In genomic region chr14:34688470-34689206, GRCh38 we compare ENCODE assay signal across 17 cellular contexts. TPM values are rescaled to one million over a fixed set of nuclear protein-coding genes. Genes with fewer than 3 reads are reported as not detected.
DNase-seq lines count a peak whose midpoint lies in the region; ATAC-seq and TF ChIP-seq lines count a peak whose summit lies in the region.
"Had no signal": no experiment of that assay in that cellular context is flagged by ENCODE, and none has a peak within 500 bp of the region (broad histone marks: within the 10 kb centered on the region; RNA-seq: fewer than 3 reads in every experiment).

No MANE protein-coding gene starts in this region.

- H4K20me1 ChIP-seq in SK-N-SH (ENCODE audit: insufficient read depth) (no peaks in the 10 kb centered on the region), osteoblast (ENCODE audit: insufficient read depth, low read length) (no peaks in the 10 kb centered on the region)
- H4K20me1 ChIP-seq: BLaER1 treated with 17β-estradiol and CSF1 and Interleukin-3, amounts not matched to agents 10 nM and 100 nM had no signal

- H3K9me2 ChIP-seq in SK-N-SH: no peaks in the 10 kb centered on the region

- no peaks in the 10 kb centered on the region for H3K79me2 ChIP-seq in SK-N-SH (ENCODE audit: insufficient read depth)
- H3K79me2 ChIP-seq in osteoblast (ENCODE audit: insufficient read depth, low read length): no peaks in the 10 kb centered on the region

- peak; percentile 25 for ATAC-seq in left lobe of liver
- ATAC-seq: CD8-positive, alpha-beta T cell; GM12878 had no signal

- no peaks in the 10 kb centered on the region for H3K4me1 ChIP-seq in HEK293 (ENCODE audit: control insufficient read depth, insufficient read depth, low read length)
- 0 out of 4 replicates have a peak, but pooled peaks cover 0 to under 1% of the 10 kb centered on the region in 2 experiments for H3K4me1 ChIP-seq in SK-N-SH (ENCODE audit: control insufficient read depth in 1 of 2, insufficient read depth in 2 of 2, low read depth in 1 of 2, low read length in 1 of 2)
- H3K4me1 ChIP-seq in osteoblast (ENCODE audit: insufficient read depth, low read length): peaks cover 16% of the 10 kb centered on the region

- H3K27ac ChIP-seq in HEK293 (ENCODE audit: extremely low read depth, low read depth, low read length): no peak overlapping the region
- H3K27ac ChIP-seq in SK-N-SH (ENCODE audit: low read depth in 2 of 2, low read length in 1 of 2): no peak overlapping the region
- no peak overlapping the region for H3K27ac ChIP-seq in osteoblast (ENCODE audit: low read depth, low read length)
- H3K27ac ChIP-seq: BLaER1 treated with 17β-estradiol and CSF1 and Interleukin-3, amounts not matched to agents 10 nM and 100 nM had no signal

- H3K36me3 Mint-ChIP-seq in HFFc6 (ENCODE audit: low read depth): no peaks in the 10 kb centered on the region; the same call in 1 of the 2 replicates
- H3K36me3 Mint-ChIP-seq: CD8-positive, alpha-beta T cell had no signal

- H2AFZ ChIP-seq in SK-N-SH (ENCODE audit: low read depth): no peak overlapping the region
- no peak overlapping the region for H2AFZ ChIP-seq in osteoblast (ENCODE audit: low read length)

- H3F3A ChIP-seq in SK-N-SH (replicated peaks; ENCODE audit: insufficient read depth): no peaks in the 10 kb centered on the region

- H3K4me3 ChIP-seq in HEK293 (ENCODE audit: low read depth, low read length): no peak overlapping the region
- no peak overlapping the region for H3K4me3 ChIP-seq in SK-N-SH (ENCODE audit: low read depth in 2 of 2, low read length in 1 of 2)
- no peak overlapping the region for H3K4me3 ChIP-seq in osteoblast (ENCODE audit: insufficient read depth, low read length)
- H3K4me3 ChIP-seq: BLaER1 treated with 17β-estradiol and CSF1 and Interleukin-3, amounts not matched to agents 10 nM and 100 nM; GM12878; HAP-1 had no signal

- POLR2A ChIA-PET in HEK293 (lab: Yijun Ruan, JAX): no interaction called here
- POLR2A ChIA-PET in SK-N-SH (lab: Yijun Ruan, JAX): no interaction called here

- H3K27me3 ChIP-seq in SK-N-SH (ENCODE audit: insufficient read depth) (no peaks in the 10 kb centered on the region), osteoblast (ENCODE audit: insufficient read depth, low read length) (no peaks in the 10 kb centered on the region)
- H3K27me3 ChIP-seq: BLaER1 treated with 17β-estradiol and CSF1 and Interleukin-3, amounts not matched to agents 10 nM and 100 nM had no signal

- TF ChIP-seq CTCF in HEK293 (tag by site-specific recombination; IDR thresholded peaks at IDR 0.05): no peak
- no peak for TF ChIP-seq CTCF in SK-N-SH (IDR thresholded peaks at IDR 0.05)
- no peak for TF ChIP-seq CTCF in osteoblast (IDR thresholded peaks at IDR 0.05; ENCODE audit: extremely low read depth, low read depth, low read length)
- no peak for TF ChIP-seq CTCF in HFFc6 (IDR thresholded peaks at IDR 0.05)

- H3K9me3 Mint-ChIP-seq in HFFc6: no peaks in the 10 kb centered on the region
- H3K9me3 Mint-ChIP-seq: CD8-positive, alpha-beta T cell had no signal

- no peaks in the 10 kb centered on the region for H3K9me3 ChIP-seq in HEK293 (ENCODE audit: control insufficient read depth, insufficient read depth, low read depth, low read length)
- H3K9me3 ChIP-seq in SK-N-SH: no peaks in the 10 kb centered on the region
- H3K9me3 ChIP-seq in osteoblast (ENCODE audit: low read depth, low read length): no peaks in the 10 kb centered on the region
- H3K9me3 ChIP-seq: BLaER1 treated with 17β-estradiol and CSF1 and Interleukin-3, amounts not matched to agents 10 nM and 100 nM; HAP-1 had no signal

- H3K27me3 Mint-ChIP-seq in HFFc6 (ENCODE audit: insufficient read depth): no peaks in the 10 kb centered on the region; the same call in none of the 2 replicates

- H3K4me3 Mint-ChIP-seq in HFFc6: no peak overlapping the region
- H3K4me3 Mint-ChIP-seq: B cell; CD8-positive, alpha-beta T cell had no signal

- TF ChIP-seq RAD21 in SK-N-SH (IDR thresholded peaks at IDR 0.05; ENCODE audit: low read length): no peak

- WGBS in SK-N-SH (ENCODE audit: low lambda C conversion rate): 77% methylated on average over 3 of the region's 3 CpGs

- DNase-seq in SK-N-SH (no peak), left lobe of liver (ENCODE audit: low spot score) (no peak), osteoblast (ENCODE audit: insufficient read length, low spot score, missing footprints) (peak; percentile 67), HFFc6 (no peak), NCI-H187 (lab: John Stamatoyannopoulos, UW) (no peak), HPDE6-E6E7 (ENCODE audit: extremely low spot score) (no peak)
- DNase-seq: Calu3; CD8-positive, alpha-beta T cell; DMS 273 treated with DMSO at 0.1 percent for 48 hours; DMS53; DND-41; EL had no signal

- H3K36me3 ChIP-seq in HEK293 (ENCODE audit: control insufficient read depth in 2 of 2, insufficient read depth in 1 of 2, low read length in 2 of 2): no peaks in the 10 kb centered on the region
- H3K36me3 ChIP-seq in SK-N-SH (replicated peaks in 1 of 2; ENCODE audit: control insufficient read depth in 1 of 2, insufficient read depth in 2 of 2, low read length in 1 of 2): no peaks in the 10 kb centered on the region
- no peaks in the 10 kb centered on the region for H3K36me3 ChIP-seq in osteoblast (ENCODE audit: insufficient read depth, low read length)
- H3K36me3 ChIP-seq: BLaER1 treated with 17β-estradiol and CSF1 and Interleukin-3, amounts not matched to agents 10 nM and 100 nM; HAP-1 had no signal

- H3K4me1 Mint-ChIP-seq in HFFc6 (ENCODE audit: low read depth): peaks cover 16% of the 10 kb centered on the region

- CTCF ChIA-PET in HEK293 (lab: Yijun Ruan, JAX): interaction anchor here (1.1 to 1.5 kb wide), 4 partner anchors 11 to 725 kb away, joined by 3 to 6 read pairs (median 4); no protein-coding TSS in a partner anchor
- CTCF ChIA-PET in SK-N-SH (lab: Yijun Ruan, JAX): interaction anchor here (1.5 to 5.2 kb wide), 3 partner anchors 11 to 34 kb away, joined by 4 to 24 read pairs (median 6); no protein-coding TSS in a partner anchor

- no peak overlapping the region for H3K9ac ChIP-seq in SK-N-SH
- H3K9ac ChIP-seq: BLaER1 treated with 17β-estradiol and CSF1 and Interleukin-3, amounts not matched to agents 10 nM and 100 nM had no signal

- no peak for TF ChIP-seq EP300 in SK-N-SH (IDR thresholded peaks at IDR 0.05; ENCODE audit: borderline replicate concordance in 1 of 2, low read depth in 1 of 2, low read length in 1 of 2)

- no peak overlapping the region for H3K4me2 ChIP-seq in SK-N-SH
- no peak overlapping the region for H3K4me2 ChIP-seq in osteoblast (ENCODE audit: insufficient read depth, low read length)
- H3K4me2 ChIP-seq: BLaER1 treated with 17β-estradiol and CSF1 and Interleukin-3, amounts not matched to agents 10 nM and 100 nM had no signal

- H3K27ac Mint-ChIP-seq in HFFc6: no peak overlapping the region
- H3K27ac Mint-ChIP-seq: B cell; CD8-positive, alpha-beta T cell had no signal

TF ChIP-seq in HEK293, 187 proteins besides CTCF, POLR2A, EP300 and RAD21 (continues in another document):
- no peak for TF ChIP-seq ZNF394 (tag by site-specific recombination; IDR thresholded peaks at IDR 0.05; ENCODE audit: borderline replicate concordance)

TF ChIP-seq in SK-N-SH, 30 proteins besides CTCF, POLR2A, EP300 and RAD21:
- TF ChIP-seq NRF1 (IDR thresholded peaks at IDR 0.05; ENCODE audit: low read depth, low read length): no peak
- TF ChIP-seq REST (IDR thresholded peaks at IDR 0.05; ENCODE audit: low read depth, low read length): peak; percentile 73; the same call in 1 of the 2 replicates
TF ChIP-seq in SK-N-SH: peak in this region for 1.

RNA-seq across cellular contexts. Expression of gene CFL2, which starts 25.8 kb away (rescaled TPM):
- 48.1 and 60.9 TPM in 2 replicates for polyA plus RNA-seq in SK-N-SH (2012; rRNA removed)
- 79.2 and 118 TPM in 2 replicates for polyA plus RNA-seq in SK-N-SH (2012; cell fraction: cytosol; rRNA removed)
- polyA plus RNA-seq in SK-N-SH (2012; cell fraction: nucleus; rRNA removed): 11.8 and 30.0 TPM in 2 replicates
- total RNA-seq in left lobe of liver (67.4 TPM), osteoblast (114 TPM in 2 replicates)
- 100 to 1,000 TPM; 223 to 307 (median 268) TPM for total RNA-seq in HFFc6 (2021; fragmentation: NEBNext Ultra II Directional; extraction: Animal tissue kit (Norgen Biotek cat#: 25700))

RNA-seq across cellular contexts. Expression of gene SNX6, which starts 58.7 kb away (rescaled TPM):
- polyA plus RNA-seq in SK-N-SH (2012; rRNA removed): 33.1 and 67.0 TPM in 2 replicates
- 79.5 and 85.6 TPM in 2 replicates for polyA plus RNA-seq in SK-N-SH (2012; cell fraction: cytosol; rRNA removed)
- 17.0 and 30.7 TPM in 2 replicates for polyA plus RNA-seq in SK-N-SH (2012; cell fraction: nucleus; rRNA removed)
- total RNA-seq in left lobe of liver: 18.8 TPM
- 177 and 204 TPM in 2 replicates for total RNA-seq in osteoblast
- 100 to 1,000 TPM; 117 to 138 (median 130) TPM for total RNA-seq in HFFc6 (2021; fragmentation: NEBNext Ultra II Directional; extraction: Animal tissue kit (Norgen Biotek cat#: 25700))

Comparison
In these comparisons a context has a peak if more than half of its experiments do, and no peak if none do; other contexts are left out.
1. Of the 4 proteins assayed by ChIP-seq in both HEK293 and SK-N-SH: peak only in HEK293: none; only in SK-N-SH: none; in both: REST; in neither: 3.